ENCODE assay signal across 24 cellular contexts in the genomic region with DNA sequence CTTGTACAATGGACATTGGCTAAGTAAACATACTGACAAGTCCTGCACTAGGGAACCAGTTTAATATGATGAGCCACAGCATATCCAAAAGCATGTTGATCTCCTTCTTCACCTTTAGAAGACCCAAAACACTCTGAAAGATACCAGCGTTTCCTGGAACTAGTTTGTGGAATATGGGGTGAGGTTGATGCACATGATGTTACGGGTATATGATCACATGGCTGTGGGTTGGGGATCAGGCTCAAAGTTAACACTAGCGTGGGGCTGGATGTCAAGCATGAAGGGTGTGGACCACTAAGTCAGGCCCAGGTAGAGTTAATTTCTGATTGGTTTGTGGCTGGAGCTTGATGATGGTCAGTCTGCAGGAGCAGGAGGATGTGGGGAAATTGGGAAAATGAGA. TPM values are rescaled to one million over a fixed set of nuclear protein-coding genes. Genes with fewer than 3 reads are reported as not detected.
"Had no signal": no experiment of that assay in that cellular context is flagged by ENCODE, and none has a peak within 500 bp of the region (broad histone marks: within the 10 kb centered on the region; RNA-seq: fewer than 3 reads in every experiment).

No MANE protein-coding gene starts in this region.

- H3K9me3 Mint-ChIP-seq: activated CD4-positive, alpha-beta memory T cell treated with anti-CD3 and anti-CD28 coated beads, Interleukin-2, amount 10 ng/mL, durations not matched to agents 7 days and 5 days; activated naive CD8-positive, alpha-beta T cell treated with anti-CD3 and anti-CD28 coated beads for 36 hours; activated T-cell treated with anti-CD3 and anti-CD28 coated beads, Interleukin-2, amount 50 U/mL, for 24 hours; central memory CD8-positive, alpha-beta T cell; nephron; stimulated activated naive CD8-positive, alpha-beta T cell treated with anti-CD3 and anti-CD28 coated beads, Interleukin-15, Interleukin-2, amounts not matched to agents 100 ng/mL and 50 ng/mL, for 24 hours; T-cell had no signal

- H3K27ac ChIP-seq: body of pancreas, coronary artery, esophagus muscularis mucosa, hepatocyte, left lung, prostate gland, testis, upper lobe of left lung had no signal

- H3K27me3 ChIP-seq: testis, upper lobe of left lung had no signal

- H3K4me1 Mint-ChIP-seq: central memory CD8-positive, alpha-beta T cell; T-cell had no signal

- H3K79me2 ChIP-seq: hepatocyte had no signal

- H3K4me3 Mint-ChIP-seq: activated CD4-positive, alpha-beta memory T cell treated with anti-CD3 and anti-CD28 coated beads, Interleukin-2, amount 10 ng/mL, durations not matched to agents 7 days and 5 days; activated naive CD8-positive, alpha-beta T cell treated with anti-CD3 and anti-CD28 coated beads for 36 hours; activated T-cell treated with anti-CD3 and anti-CD28 coated beads, Interleukin-2, amount 50 U/mL, for 24 hours; central memory CD8-positive, alpha-beta T cell; nephron; stimulated activated naive CD8-positive, alpha-beta T cell treated with anti-CD3 and anti-CD28 coated beads, Interleukin-15, Interleukin-2, amounts not matched to agents 100 ng/mL and 50 ng/mL, for 24 hours; T-cell had no signal

- H3K4me3 ChIP-seq: body of pancreas, coronary artery, esophagus muscularis mucosa, hepatocyte, left lung, mucosa of descending colon, prostate gland, smooth muscle cell, testis, upper lobe of left lung had no signal

- ATAC-seq: body of pancreas, left lung, mucosa of descending colon, right cardiac atrium, T-cell had no signal

- H2AFZ ChIP-seq: hepatocyte had no signal

- H3K27ac Mint-ChIP-seq: activated CD4-positive, alpha-beta memory T cell treated with anti-CD3 and anti-CD28 coated beads, Interleukin-2, amount 10 ng/mL, durations not matched to agents 7 days and 5 days; activated naive CD8-positive, alpha-beta T cell treated with anti-CD3 and anti-CD28 coated beads for 36 hours; activated T-cell treated with anti-CD3 and anti-CD28 coated beads, Interleukin-2, amount 50 U/mL, for 24 hours; T-cell had no signal

- H3K4me1 ChIP-seq: body of pancreas, esophagus muscularis mucosa, left lung, prostate gland, testis, upper lobe of left lung had no signal

- DNase-seq: activated CD4-positive, alpha-beta memory T cell treated with anti-CD3 and anti-CD28 coated beads, Interleukin-2, amount 10 ng/mL, durations not matched to agents 7 days and 5 days; activated gamma-delta T cell treated with Interleukin-2 at 50 U/mL for 16 hours; activated naive CD8-positive, alpha-beta T cell treated with anti-CD3 and anti-CD28 coated beads for 36 hours; activated T-cell treated with anti-CD3 and anti-CD28 coated beads, Interleukin-2, amount 50 U/mL, for 24 hours; amygdala; islet precursor cell; mammary epithelial cell; mucosa of descending colon; right cardiac atrium; T-cell; T1000; testis had no signal

- H3K4me2 ChIP-seq: hepatocyte, smooth muscle cell had no signal

- H3K36me3 ChIP-seq: esophagus muscularis mucosa, left lung, prostate gland, upper lobe of left lung had no signal

- H3K9me3 ChIP-seq: body of pancreas, esophagus muscularis mucosa, left lung, mucosa of descending colon, prostate gland, testis, upper lobe of left lung had no signal

- H3K36me3 Mint-ChIP-seq: activated naive CD8-positive, alpha-beta T cell treated with anti-CD3 and anti-CD28 coated beads for 36 hours; T-cell had no signal

RNA-seq across cellular contexts. Expression of gene IGLL5, which starts 9.0 kb away (rescaled TPM):
- total RNA-seq: activated CD4-positive, alpha-beta memory T cell treated with anti-CD3 and anti-CD28 coated beads, Interleukin-2, amount 10 ng/mL, durations not matched to agents 7 days and 5 days; glomerular endothelial cell; hepatocyte; mammary epithelial cell; prostate gland; smooth muscle cell had no signal
- polyA plus RNA-seq: hepatocyte, mammary epithelial cell, right cardiac atrium, smooth muscle cell had no signal
